1 cellular context compared by ENCODE assay signal in genomic region chr19:48634424-48635262, GRCh38.
TF ChIP-seq lines count a peak whose summit lies in the region.

No MANE protein-coding gene starts in this region.

TF ChIP-seq in K562, 482 proteins besides CTCF, POLR2A, EP300 and RAD21 (continued from another document and continues in another):
- no peak for TF ChIP-seq TFAM (CRISPR knock-in tag; conservative IDR thresholded peaks at IDR 0.05)
- TF ChIP-seq ZNF551 (CRISPR knock-in tag; IDR thresholded peaks at IDR 0.05): no peak
- TF ChIP-seq GATAD2A (IDR thresholded peaks at IDR 0.05): peak; percentile 71; the same call in 1 of the 2 replicates
- no peak for TF ChIP-seq ZNF212 (CRISPR knock-in tag; IDR thresholded peaks at IDR 0.05)
- no peak for TF ChIP-seq CUX1 (CRISPR knock-in tag; IDR thresholded peaks at IDR 0.05)
- TF ChIP-seq, protein P1, sequence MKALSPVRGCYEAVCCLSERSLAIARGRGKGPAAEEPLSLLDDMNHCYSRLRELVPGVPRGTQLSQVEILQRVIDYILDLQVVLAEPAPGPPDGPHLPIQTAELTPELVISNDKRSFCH (CRISPR knock-in tag; IDR thresholded peaks at IDR 0.05): no peak
- TF ChIP-seq, protein P1 (tag; IDR thresholded peaks at IDR 0.05): no peak
- peak; percentile 72 for TF ChIP-seq ZBTB9 (CRISPR knock-in tag; IDR thresholded peaks at IDR 0.05)
- peak; percentile 33; the same call in 1 of the 2 replicates for TF ChIP-seq ZBTB33 (CRISPR knock-in tag; IDR thresholded peaks at IDR 0.05)
- no peak for TF ChIP-seq DACH1 (IDR thresholded peaks at IDR 0.05; ENCODE audit: partially characterized antibody)
- TF ChIP-seq CTBP1 (IDR thresholded peaks at IDR 0.05; ENCODE audit: borderline replicate concordance): peak; percentile 2; the same call in 1 of the 2 replicates
- 0 out of 2 replicates have a peak, but pooled peaks have one; percentile 54 for TF ChIP-seq NKRF (IDR thresholded peaks at IDR 0.05; ENCODE audit: borderline replicate concordance)
- no peak for TF ChIP-seq TCF7 (IDR thresholded peaks at IDR 0.05; ENCODE audit: borderline replicate concordance)
- TF ChIP-seq PHB (CRISPR knock-in tag; IDR thresholded peaks at IDR 0.05): 0 out of 2 replicates have a peak, but pooled peaks have one; percentile 10
- TF ChIP-seq, protein P2, sequence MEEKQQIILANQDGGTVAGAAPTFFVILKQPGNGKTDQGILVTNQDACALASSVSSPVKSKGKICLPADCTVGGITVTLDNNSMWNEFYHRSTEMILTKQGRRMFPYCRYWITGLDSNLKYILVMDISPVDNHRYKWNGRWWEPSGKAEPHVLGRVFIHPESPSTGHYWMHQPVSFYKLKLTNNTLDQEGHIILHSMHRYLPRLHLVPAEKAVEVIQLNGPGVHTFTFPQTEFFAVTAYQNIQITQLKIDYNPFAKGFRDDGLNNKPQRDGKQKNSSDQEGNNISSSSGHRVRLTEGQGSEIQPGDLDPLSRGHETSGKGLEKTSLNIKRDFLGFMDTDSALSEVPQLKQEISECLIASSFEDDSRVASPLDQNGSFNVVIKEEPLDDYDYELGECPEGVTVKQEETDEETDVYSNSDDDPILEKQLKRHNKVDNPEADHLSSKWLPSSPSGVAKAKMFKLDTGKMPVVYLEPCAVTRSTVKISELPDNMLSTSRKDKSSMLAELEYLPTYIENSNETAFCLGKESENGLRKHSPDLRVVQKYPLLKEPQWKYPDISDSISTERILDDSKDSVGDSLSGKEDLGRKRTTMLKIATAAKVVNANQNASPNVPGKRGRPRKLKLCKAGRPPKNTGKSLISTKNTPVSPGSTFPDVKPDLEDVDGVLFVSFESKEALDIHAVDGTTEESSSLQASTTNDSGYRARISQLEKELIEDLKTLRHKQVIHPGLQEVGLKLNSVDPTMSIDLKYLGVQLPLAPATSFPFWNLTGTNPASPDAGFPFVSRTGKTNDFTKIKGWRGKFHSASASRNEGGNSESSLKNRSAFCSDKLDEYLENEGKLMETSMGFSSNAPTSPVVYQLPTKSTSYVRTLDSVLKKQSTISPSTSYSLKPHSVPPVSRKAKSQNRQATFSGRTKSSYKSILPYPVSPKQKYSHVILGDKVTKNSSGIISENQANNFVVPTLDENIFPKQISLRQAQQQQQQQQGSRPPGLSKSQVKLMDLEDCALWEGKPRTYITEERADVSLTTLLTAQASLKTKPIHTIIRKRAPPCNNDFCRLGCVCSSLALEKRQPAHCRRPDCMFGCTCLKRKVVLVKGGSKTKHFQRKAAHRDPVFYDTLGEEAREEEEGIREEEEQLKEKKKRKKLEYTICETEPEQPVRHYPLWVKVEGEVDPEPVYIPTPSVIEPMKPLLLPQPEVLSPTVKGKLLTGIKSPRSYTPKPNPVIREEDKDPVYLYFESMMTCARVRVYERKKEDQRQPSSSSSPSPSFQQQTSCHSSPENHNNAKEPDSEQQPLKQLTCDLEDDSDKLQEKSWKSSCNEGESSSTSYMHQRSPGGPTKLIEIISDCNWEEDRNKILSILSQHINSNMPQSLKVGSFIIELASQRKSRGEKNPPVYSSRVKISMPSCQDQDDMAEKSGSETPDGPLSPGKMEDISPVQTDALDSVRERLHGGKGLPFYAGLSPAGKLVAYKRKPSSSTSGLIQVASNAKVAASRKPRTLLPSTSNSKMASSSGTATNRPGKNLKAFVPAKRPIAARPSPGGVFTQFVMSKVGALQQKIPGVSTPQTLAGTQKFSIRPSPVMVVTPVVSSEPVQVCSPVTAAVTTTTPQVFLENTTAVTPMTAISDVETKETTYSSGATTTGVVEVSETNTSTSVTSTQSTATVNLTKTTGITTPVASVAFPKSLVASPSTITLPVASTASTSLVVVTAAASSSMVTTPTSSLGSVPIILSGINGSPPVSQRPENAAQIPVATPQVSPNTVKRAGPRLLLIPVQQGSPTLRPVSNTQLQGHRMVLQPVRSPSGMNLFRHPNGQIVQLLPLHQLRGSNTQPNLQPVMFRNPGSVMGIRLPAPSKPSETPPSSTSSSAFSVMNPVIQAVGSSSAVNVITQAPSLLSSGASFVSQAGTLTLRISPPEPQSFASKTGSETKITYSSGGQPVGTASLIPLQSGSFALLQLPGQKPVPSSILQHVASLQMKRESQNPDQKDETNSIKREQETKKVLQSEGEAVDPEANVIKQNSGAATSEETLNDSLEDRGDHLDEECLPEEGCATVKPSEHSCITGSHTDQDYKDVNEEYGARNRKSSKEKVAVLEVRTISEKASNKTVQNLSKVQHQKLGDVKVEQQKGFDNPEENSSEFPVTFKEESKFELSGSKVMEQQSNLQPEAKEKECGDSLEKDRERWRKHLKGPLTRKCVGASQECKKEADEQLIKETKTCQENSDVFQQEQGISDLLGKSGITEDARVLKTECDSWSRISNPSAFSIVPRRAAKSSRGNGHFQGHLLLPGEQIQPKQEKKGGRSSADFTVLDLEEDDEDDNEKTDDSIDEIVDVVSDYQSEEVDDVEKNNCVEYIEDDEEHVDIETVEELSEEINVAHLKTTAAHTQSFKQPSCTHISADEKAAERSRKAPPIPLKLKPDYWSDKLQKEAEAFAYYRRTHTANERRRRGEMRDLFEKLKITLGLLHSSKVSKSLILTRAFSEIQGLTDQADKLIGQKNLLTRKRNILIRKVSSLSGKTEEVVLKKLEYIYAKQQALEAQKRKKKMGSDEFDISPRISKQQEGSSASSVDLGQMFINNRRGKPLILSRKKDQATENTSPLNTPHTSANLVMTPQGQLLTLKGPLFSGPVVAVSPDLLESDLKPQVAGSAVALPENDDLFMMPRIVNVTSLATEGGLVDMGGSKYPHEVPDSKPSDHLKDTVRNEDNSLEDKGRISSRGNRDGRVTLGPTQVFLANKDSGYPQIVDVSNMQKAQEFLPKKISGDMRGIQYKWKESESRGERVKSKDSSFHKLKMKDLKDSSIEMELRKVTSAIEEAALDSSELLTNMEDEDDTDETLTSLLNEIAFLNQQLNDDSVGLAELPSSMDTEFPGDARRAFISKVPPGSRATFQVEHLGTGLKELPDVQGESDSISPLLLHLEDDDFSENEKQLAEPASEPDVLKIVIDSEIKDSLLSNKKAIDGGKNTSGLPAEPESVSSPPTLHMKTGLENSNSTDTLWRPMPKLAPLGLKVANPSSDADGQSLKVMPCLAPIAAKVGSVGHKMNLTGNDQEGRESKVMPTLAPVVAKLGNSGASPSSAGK (IDR thresholded peaks at IDR 0.05): peak; percentile 88
- peak; percentile 30; the same call in 1 of the 2 replicates for TF ChIP-seq ZBTB7A (IDR thresholded peaks at IDR 0.05; ENCODE audit: borderline replicate concordance, control insufficient read depth, low read depth, low read length)
- TF ChIP-seq, protein P3, sequence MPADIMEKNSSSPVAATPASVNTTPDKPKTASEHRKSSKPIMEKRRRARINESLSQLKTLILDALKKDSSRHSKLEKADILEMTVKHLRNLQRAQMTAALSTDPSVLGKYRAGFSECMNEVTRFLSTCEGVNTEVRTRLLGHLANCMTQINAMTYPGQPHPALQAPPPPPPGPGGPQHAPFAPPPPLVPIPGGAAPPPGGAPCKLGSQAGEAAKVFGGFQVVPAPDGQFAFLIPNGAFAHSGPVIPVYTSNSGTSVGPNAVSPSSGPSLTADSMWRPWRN (IDR thresholded peaks at IDR 0.05; ENCODE audit: low read depth): no peak
- TF ChIP-seq, protein P4, sequence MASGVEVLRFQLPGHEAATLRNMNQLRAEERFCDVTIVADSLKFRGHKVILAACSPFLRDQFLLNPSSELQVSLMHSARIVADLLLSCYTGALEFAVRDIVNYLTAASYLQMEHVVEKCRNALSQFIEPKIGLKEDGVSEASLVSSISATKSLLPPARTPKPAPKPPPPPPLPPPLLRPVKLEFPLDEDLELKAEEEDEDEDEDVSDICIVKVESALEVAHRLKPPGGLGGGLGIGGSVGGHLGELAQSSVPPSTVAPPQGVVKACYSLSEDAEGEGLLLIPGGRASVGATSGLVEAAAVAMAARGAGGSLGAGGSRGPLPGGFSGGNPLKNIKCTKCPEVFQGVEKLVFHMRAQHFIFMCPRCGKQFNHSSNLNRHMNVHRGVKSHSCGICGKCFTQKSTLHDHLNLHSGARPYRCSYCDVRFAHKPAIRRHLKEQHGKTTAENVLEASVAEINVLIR (CRISPR knock-in tag; IDR thresholded peaks at IDR 0.05): no peak
- 0 out of 2 replicates have a peak, but pooled peaks have one; percentile 26 for TF ChIP-seq NR2F6 (CRISPR knock-in tag; IDR thresholded peaks at IDR 0.05)
- TF ChIP-seq, protein P5, sequence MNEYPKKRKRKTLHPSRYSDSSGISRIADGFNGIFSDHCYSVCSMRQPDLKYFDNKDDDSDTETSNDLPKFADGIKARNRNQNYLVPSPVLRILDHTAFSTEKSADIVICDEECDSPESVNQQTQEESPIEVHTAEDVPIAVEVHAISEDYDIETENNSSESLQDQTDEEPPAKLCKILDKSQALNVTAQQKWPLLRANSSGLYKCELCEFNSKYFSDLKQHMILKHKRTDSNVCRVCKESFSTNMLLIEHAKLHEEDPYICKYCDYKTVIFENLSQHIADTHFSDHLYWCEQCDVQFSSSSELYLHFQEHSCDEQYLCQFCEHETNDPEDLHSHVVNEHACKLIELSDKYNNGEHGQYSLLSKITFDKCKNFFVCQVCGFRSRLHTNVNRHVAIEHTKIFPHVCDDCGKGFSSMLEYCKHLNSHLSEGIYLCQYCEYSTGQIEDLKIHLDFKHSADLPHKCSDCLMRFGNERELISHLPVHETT (CRISPR knock-in tag; conservative IDR thresholded peaks at IDR 0.05 in 1 of 2, IDR thresholded peaks at IDR 0.05 in 1 of 2): no peak; a peak in 1 of 4 replicates
- TF ChIP-seq MAFF (IDR thresholded peaks at IDR 0.05; ENCODE audit: low read length): no peak
- no peak for TF ChIP-seq CBFB (CRISPR knock-in tag; IDR thresholded peaks at IDR 0.05)
- no peak for TF ChIP-seq HDAC2 (IDR thresholded peaks at IDR 0.05)
- no peak; the same call in none of the 2 replicates for TF ChIP-seq SMAD4 (CRISPR knock-in tag; conservative IDR thresholded peaks at IDR 0.05)
- TF ChIP-seq GATA2 (CRISPR knock-in tag; IDR thresholded peaks at IDR 0.05): no peak
